15 cellular contexts compared by ENCODE assay signal in genomic region chr1:6093611-6094010, GRCh38.
"Had no signal": no experiment of that assay in that cellular context is flagged by ENCODE, and none has a peak within 500 bp of the region (broad histone marks: within the 10 kb centered on the region; RNA-seq: fewer than 3 reads in every experiment).

No MANE protein-coding gene starts in this region.

- H3K9me3 ChIP-seq: breast epithelium, gastrocnemius medialis, heart left ventricle, transverse colon, uterus had no signal

- H3K27ac ChIP-seq: breast epithelium, gastrocnemius medialis, heart left ventricle, transverse colon, uterus had no signal

- H3K4me1 ChIP-seq: breast epithelium, gastrocnemius medialis, transverse colon had no signal

- H3K27me3 Mint-ChIP-seq: naive thymus-derived CD8-positive, alpha-beta T cell had no signal

- H3K4me3 ChIP-seq: breast epithelium, gastrocnemius medialis, heart left ventricle, transverse colon, uterus had no signal

- H3K9me3 Mint-ChIP-seq: activated T-helper 2 cell treated with anti-CD3 and anti-CD28 coated beads, Interferon-gamma antibody, Interleukin-2, Interleukin-4, amounts not matched to agents 10 μg/mL and 5 μg/mL and 100 μg/mL, durations not matched to agents 14 hours and 24 hours and 36 hours; naive thymus-derived CD8-positive, alpha-beta T cell had no signal

- H3K36me3 ChIP-seq: breast epithelium, gastrocnemius medialis, transverse colon, uterus had no signal

- H3K27me3 ChIP-seq: breast epithelium, gastrocnemius medialis, heart left ventricle, transverse colon, uterus had no signal

- DNase-seq: activated CD4-positive, alpha-beta T cell treated with anti-CD3 and anti-CD28 coated beads, Interleukin-2, amount 50 U/mL, for 48 hours; activated naive CD4-positive, alpha-beta T cell treated with anti-CD3 and anti-CD28 coated beads, Interleukin-2, amount 50 U/mL, for 16 hours; activated T-cell treated with anti-CD3 and anti-CD28 coated beads for 4 hours; cerebellar nuclear complex; effector CD4-positive, alpha-beta T cell; gastrocnemius medialis; stimulated activated naive CD4-positive, alpha-beta T cell; transverse colon; uterus had no signal

- ATAC-seq: activated CD4-positive, CD25-positive, alpha-beta regulatory T cell treated with anti-CD3 and anti-CD28 coated beads, Interleukin-2, amount 50 U/mL, for 24 hours; esophagus mucosa; gastrocnemius medialis; heart left ventricle; naive thymus-derived CD8-positive, alpha-beta T cell had no signal

- H3K27ac Mint-ChIP-seq: activated T-helper 2 cell treated with anti-CD3 and anti-CD28 coated beads, Interferon-gamma antibody, Interleukin-2, Interleukin-4, amounts not matched to agents 10 μg/mL and 5 μg/mL and 100 μg/mL, durations not matched to agents 14 hours and 24 hours and 36 hours had no signal
